Comparison of ENCODE assay signal across 10 cellular contexts in the genomic region with DNA sequence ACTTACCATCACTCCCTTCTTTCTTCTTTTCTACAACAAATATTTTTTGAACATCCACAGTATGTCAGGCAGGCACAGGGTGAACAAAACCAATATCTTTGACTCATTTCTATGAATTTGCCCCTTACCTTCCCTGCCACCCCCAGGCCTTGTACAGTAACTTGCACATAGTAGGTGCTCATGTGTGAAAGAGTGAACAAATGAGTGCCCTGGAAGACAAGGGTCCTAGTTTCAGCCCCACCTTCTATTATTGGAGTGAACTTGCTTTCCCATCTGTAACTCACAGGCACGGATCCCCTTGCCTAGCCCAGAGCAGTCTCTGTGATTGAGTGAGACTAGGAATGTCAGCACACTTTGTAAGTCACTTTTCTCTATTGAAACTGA. TPM values are rescaled to one million over a fixed set of nuclear protein-coding genes. Genes with fewer than 3 reads are reported as not detected.
DNase-seq lines count a peak whose midpoint lies in the region; ATAC-seq and TF ChIP-seq lines count a peak whose summit lies in the region.
"Had no signal": no experiment of that assay in that cellular context is flagged by ENCODE, and none has a peak within 500 bp of the region (broad histone marks: within the 10 kb centered on the region; RNA-seq: fewer than 3 reads in every experiment).

No MANE protein-coding gene starts in this region.

- peak overlapping the region; percentile 87 to 96 (median 91) for H3K27ac Mint-ChIP-seq in IgD-negative memory B cell
- peak overlapping the region in 5 of 9 donors; percentile 10 to 77 (median 28) for H3K27ac Mint-ChIP-seq in naive thymus-derived CD4-positive, alpha-beta T cell

- peak overlapping the region; percentile 45 for H3K27ac ChIP-seq in naive thymus-derived CD4-positive, alpha-beta T cell (ENCODE audit: low read depth, low read length)
- no peak overlapping the region for H3K27ac ChIP-seq in prostate gland
- H3K27ac ChIP-seq in caudate nucleus (ENCODE audit: low read depth, low read length), result no peak overlapping the region

- H3K36me3 Mint-ChIP-seq in IgD-negative memory B cell, result peaks cover 3% of the 10 kb centered on the region
- H3K36me3 Mint-ChIP-seq in naive thymus-derived CD4-positive, alpha-beta T cell, result peaks cover 4 to 27% (median 11%) of the 10 kb centered on the region in 5 donors

- WGBS in prostate gland, result 100% methylated on average over 1 of the region's 1 CpG

- no peak for TF ChIP-seq CTCF in prostate gland (IDR thresholded peaks at IDR 0.05)

- no peaks in the 10 kb centered on the region for H3K9me3 Mint-ChIP-seq in IgD-negative memory B cell
- H3K9me3 Mint-ChIP-seq in naive thymus-derived CD4-positive, alpha-beta T cell, result no peaks in the 10 kb centered on the region

- CTCF ChIA-PET in naive thymus-derived CD4-positive, alpha-beta T cell (lab: Charles Lee), result interaction anchor here (1.0 kb wide), 1 partner anchor 238 kb away, joined by 6 read pairs; no protein-coding TSS in a partner anchor

- H3K4me3 ChIP-seq in naive thymus-derived CD4-positive, alpha-beta T cell (ENCODE audit: low read length), result no peak overlapping the region
- H3K4me3 ChIP-seq in prostate gland, result no peak overlapping the region
- H3K4me3 ChIP-seq: thyroid gland had no signal

- H3K9me3 ChIP-seq in naive thymus-derived CD4-positive, alpha-beta T cell (ENCODE audit: control insufficient read depth in 2 of 3, low read length in 3 of 3), result no peaks in the 10 kb centered on the region
- no peaks in the 10 kb centered on the region for H3K9me3 ChIP-seq in prostate gland
- H3K9me3 ChIP-seq: thyroid gland had no signal

- peak; percentile 8 for ATAC-seq in GM21360 (IDR thresholded peaks at IDR 0.05; ENCODE audit: unreplicated experiment)
- ATAC-seq in naive thymus-derived CD4-positive, alpha-beta T cell, result no peak
- no peak for ATAC-seq in GM19463 (IDR thresholded peaks at IDR 0.05; ENCODE audit: unreplicated experiment)

- peaks cover 11 to 72% (median 15%) of the 10 kb centered on the region in 3 experiments for H3K36me3 ChIP-seq in naive thymus-derived CD4-positive, alpha-beta T cell (ENCODE audit: control insufficient read depth in 2 of 3, insufficient read depth in 3 of 3, low read length in 3 of 3)
- H3K36me3 ChIP-seq in prostate gland, result no peaks in the 10 kb centered on the region

- H3K4me1 Mint-ChIP-seq in IgD-negative memory B cell, result peaks cover 14 to 22% (median 19%) of the 10 kb centered on the region in 3 donors
- peaks cover 1 to 25% (median 10%) of the 10 kb centered on the region in 7 donors for H3K4me1 Mint-ChIP-seq in naive thymus-derived CD4-positive, alpha-beta T cell

- POLR2A ChIA-PET in naive thymus-derived CD4-positive, alpha-beta T cell (lab: Charles Lee), result interaction anchor here (0.7 kb wide), 1 partner anchor 20 kb away, joined by 3 read pairs; no protein-coding TSS in a partner anchor

- intact Hi-C loops in naive thymus-derived CD4-positive, alpha-beta T cell (cut with micrococcal nuclease), result no loop called here
- intact Hi-C loops in prostate gland (cut with DNase I), result no loop called here

- H3K27me3 Mint-ChIP-seq in IgD-negative memory B cell, result no peaks in the 10 kb centered on the region
- H3K27me3 Mint-ChIP-seq in naive thymus-derived CD4-positive, alpha-beta T cell, result no peaks in the 10 kb centered on the region

- no peak for TF ChIP-seq POLR2A in prostate gland (IDR thresholded peaks at IDR 0.05)

- H3K4me3 Mint-ChIP-seq in IgD-negative memory B cell, result peak overlapping the region in 2 of 4 donors; percentile 33 to 61
- peak overlapping the region in 1 of 10 donors; percentile 7 for H3K4me3 Mint-ChIP-seq in naive thymus-derived CD4-positive, alpha-beta T cell

- no peaks in the 10 kb centered on the region for H3K27me3 ChIP-seq in naive thymus-derived CD4-positive, alpha-beta T cell (ENCODE audit: control insufficient read depth in 2 of 2, insufficient read depth in 2 of 2, low read length in 2 of 2)
- H3K27me3 ChIP-seq in prostate gland (replicated peaks; ENCODE audit: insufficient read depth), result no peaks in the 10 kb centered on the region
- H3K27me3 ChIP-seq: thyroid gland had no signal

- no peak for DNase-seq in naive thymus-derived CD4-positive, alpha-beta T cell
- DNase-seq in prostate gland (ENCODE audit: low spot score) (no peak), caudate nucleus (lab: John Stamatoyannopoulos, UW) (no peak)
- DNase-seq: effector CD8-positive, alpha-beta T cell; hypothalamus; NCI-H510A treated with DMSO at 0.1 percent for 48 hours; thyroid gland had no signal

- peaks cover 7 to 23% of the 10 kb centered on the region in 2 donors for H3K4me1 ChIP-seq in naive thymus-derived CD4-positive, alpha-beta T cell (ENCODE audit: control insufficient read depth in 2 of 2, insufficient read depth in 2 of 2, low read length in 2 of 2)
- H3K4me1 ChIP-seq in prostate gland (replicated peaks), result no peaks in the 10 kb centered on the region
- H3K4me1 ChIP-seq: thyroid gland had no signal

RNA-seq across cellular contexts. Expression of gene ZDHHC18, which starts 12.8 kb away (rescaled TPM):
- 4.3 TPM for polyA plus RNA-seq in IgD-negative memory B cell
- 10 to 100 TPM; 36.4 to 72.4 (median 39.7) TPM for total RNA-seq in naive thymus-derived CD4-positive, alpha-beta T cell
- polyA plus RNA-seq in naive thymus-derived CD4-positive, alpha-beta T cell, result 10 to 100 TPM in 1 of 2 donors, 1 to 10 TPM in 1; 3.1 to 11.0 TPM
- total RNA-seq in prostate gland, result 10 to 100 TPM; 20.0 to 30.7 TPM

RNA-seq across cellular contexts. Expression of gene SFN, which starts 23.6 kb away (rescaled TPM):
- not detected for polyA plus RNA-seq in IgD-negative memory B cell
- total RNA-seq in naive thymus-derived CD4-positive, alpha-beta T cell, result 1 to 10 TPM in 4 of 5 experiments, under 1 TPM in 1; 0.74 to 1.9 (median 1.4) TPM
- not detected for polyA plus RNA-seq in naive thymus-derived CD4-positive, alpha-beta T cell
- total RNA-seq in prostate gland, result 10 to 100 TPM; 39.2 to 80.7 TPM

RNA-seq across cellular contexts. Expression of gene GPN2, which starts 50.8 kb away (rescaled TPM):
- 20.3 TPM for polyA plus RNA-seq in IgD-negative memory B cell
- total RNA-seq in naive thymus-derived CD4-positive, alpha-beta T cell, result 10 to 100 TPM; 22.1 to 50.6 (median 34.8) TPM
- 10 to 100 TPM in 1 of 2 donors, 1 to 10 TPM in 1; 9.1 to 20.4 TPM for polyA plus RNA-seq in naive thymus-derived CD4-positive, alpha-beta T cell
- 10 to 100 TPM; 15.7 to 26.0 TPM for total RNA-seq in prostate gland

RNA-seq across cellular contexts. Expression of gene PIGV, which starts 51.6 kb away (rescaled TPM):
- 10.6 TPM for polyA plus RNA-seq in IgD-negative memory B cell
- total RNA-seq in naive thymus-derived CD4-positive, alpha-beta T cell, result 10 to 100 TPM in 4 of 5 experiments, 1 to 10 TPM in 1; 8.4 to 17.9 (median 16.7) TPM
- 10 to 100 TPM in 1 of 2 donors, 1 to 10 TPM in 1; 7.0 to 11.3 TPM for polyA plus RNA-seq in naive thymus-derived CD4-positive, alpha-beta T cell
- 10 to 100 TPM; 26.4 to 32.4 TPM for total RNA-seq in prostate gland

Comparison
In these comparisons a context has a peak if more than half of its experiments do, and no peak if none do; other contexts are left out.
1. RNA of gene SFN, which starts 23.6 kb away (total RNA-seq): 39.2 to 80.7 TPM in prostate gland; 0.74 to 1.9 TPM in naive thymus-derived CD4-positive, alpha-beta T cell; every median in the first group is over 10 times any median in the second.